In genomic region chr1:117673405-117673804, GRCh38 we compare ENCODE assay signal across 15 cellular contexts.
DNase-seq lines count a peak whose midpoint lies in the region; ATAC-seq and TF ChIP-seq lines count a peak whose summit lies in the region.
"Had no signal": no experiment of that assay in that cellular context is flagged by ENCODE, and none has a peak within 500 bp of the region (broad histone marks: within the 10 kb centered on the region; RNA-seq: fewer than 3 reads in every experiment).

No MANE protein-coding gene starts in this region.

- peaks cover 13% of the 10 kb centered on the region for H3K4me1 Mint-ChIP-seq in activated T-helper 17 cell treated with anti-CD3 and anti-CD28 coated beads, Interleukin-2, amount 50 U/mL, for 72 hours

- peak; percentile 95 for ATAC-seq in activated T-helper 17 cell treated with anti-CD3 and anti-CD28 coated beads, Interleukin-2, amount 50 U/mL, for 72 hours (replicated peaks)
- ATAC-seq in GM19463 (IDR thresholded peaks at IDR 0.05; ENCODE audit: unreplicated experiment) (no peak), GM19452 (IDR thresholded peaks at IDR 0.05; ENCODE audit: unreplicated experiment) (no peak)

- H3K4me3 ChIP-seq in GM23248 = no peak overlapping the region
- H3K4me3 ChIP-seq in hepatocyte = no peak overlapping the region
- H3K4me3 ChIP-seq: cardiac muscle cell had no signal

- peak; percentile 43 for DNase-seq in AG08396 (ENCODE audit: low spot score)
- DNase-seq in GM23248 = peak; percentile 86
- peak; percentile 30 for DNase-seq in hepatocyte (ENCODE audit: low spot score)
- DNase-seq in NCI-H1436 (lab: John Stamatoyannopoulos, UW) = no peak
- DNase-seq in iPS-NIHi7 (ENCODE audit: extremely low spot score) = no peak
- DNase-seq: activated T-cell treated with anti-CD3 and anti-CD28 coated beads, Interleukin-2, amount 50 U/mL, for 1 hour; COR-L47; Kasumi-1; left cardiac atrium; stimulated activated naive CD4-positive, alpha-beta T cell treated with Interleukin-2 at 50 U/mL for 16 hours had no signal

- in situ Hi-C loops in GM23248 (cut with MboI) = no loop called here

- H3K27me3 ChIP-seq in GM23248 (replicated peaks; ENCODE audit: insufficient read depth) = no peaks in the 10 kb centered on the region
- H3K27me3 ChIP-seq in hepatocyte = no peaks in the 10 kb centered on the region
- H3K27me3 ChIP-seq: cardiac muscle cell, neutrophil had no signal

- H2AFZ ChIP-seq in GM23248 = no peak overlapping the region
- H2AFZ ChIP-seq in hepatocyte = no peak overlapping the region

- H3K27ac ChIP-seq in GM23248 (no peak overlapping the region), hepatocyte (no peak overlapping the region)
- H3K27ac ChIP-seq: cardiac muscle cell, neutrophil had no signal

- H3K9me2 ChIP-seq in GM23248 (ENCODE audit: insufficient read depth) = no peaks in the 10 kb centered on the region
- no peaks in the 10 kb centered on the region for H3K9me2 ChIP-seq in hepatocyte (replicated peaks; ENCODE audit: insufficient read depth)

- H3K36me3 ChIP-seq in GM23248 (ENCODE audit: low read depth) (no peaks in the 10 kb centered on the region), hepatocyte (replicated peaks; ENCODE audit: insufficient read depth, low read depth) (no peaks in the 10 kb centered on the region)
- H3K36me3 ChIP-seq: cardiac muscle cell, neutrophil had no signal

- H3K4me2 ChIP-seq in GM23248 (ENCODE audit: unreplicated experiment) (peak overlapping the region; percentile 55), hepatocyte (no peak overlapping the region)

- H3K27me3 Mint-ChIP-seq in activated T-helper 17 cell treated with anti-CD3 and anti-CD28 coated beads, Interleukin-2, amount 50 U/mL, for 72 hours = no peaks in the 10 kb centered on the region

- H3K27ac Mint-ChIP-seq in activated T-helper 17 cell treated with anti-CD3 and anti-CD28 coated beads, Interleukin-2, amount 50 U/mL, for 72 hours = no peak overlapping the region

- H3K9me3 ChIP-seq in GM23248 (ENCODE audit: low read depth) = no peaks in the 10 kb centered on the region
- H3K9me3 ChIP-seq in hepatocyte (ENCODE audit: low read depth) = no peaks in the 10 kb centered on the region
- H3K9me3 ChIP-seq: neutrophil had no signal

- peaks cover 22% of the 10 kb centered on the region for H3K4me1 ChIP-seq in GM23248 (ENCODE audit: insufficient read depth)
- H3K4me1 ChIP-seq in hepatocyte (ENCODE audit: insufficient read depth) = no peaks in the 10 kb centered on the region

- H3F3A ChIP-seq in GM23248 (ENCODE audit: insufficient read depth) = peaks cover 20% of the 10 kb centered on the region

- no peak overlapping the region for H3K4me3 Mint-ChIP-seq in activated T-helper 17 cell treated with anti-CD3 and anti-CD28 coated beads, Interleukin-2, amount 50 U/mL, for 72 hours

- TF ChIP-seq CTCF in hepatocyte (IDR thresholded peaks at IDR 0.05; ENCODE audit: poor library complexity) = no peak

- H3K9ac ChIP-seq in GM23248 = no peak overlapping the region

- no peaks in the 10 kb centered on the region for H3K36me3 Mint-ChIP-seq in activated T-helper 17 cell treated with anti-CD3 and anti-CD28 coated beads, Interleukin-2, amount 50 U/mL, for 72 hours (ENCODE audit: low read depth)

- H3K9me3 Mint-ChIP-seq in activated T-helper 17 cell treated with anti-CD3 and anti-CD28 coated beads, Interleukin-2, amount 50 U/mL, for 72 hours = no peaks in the 10 kb centered on the region

- H4K20me1 ChIP-seq in GM23248 (ENCODE audit: insufficient read depth) = no peaks in the 10 kb centered on the region
- H4K20me1 ChIP-seq in hepatocyte (ENCODE audit: insufficient read depth, poor library complexity, severe bottlenecking) = no peaks in the 10 kb centered on the region

- 4 to 7% methylated on average over 2 of the region's 2 CpGs for WGBS in GM23248 (ENCODE audit: low coverage in 1 of 2, low lambda C conversion rate in 2 of 2, missing lambda C conversion rate in 2 of 2), 2 experiments
- WGBS in hepatocyte (ENCODE audit: low lambda C conversion rate, missing lambda C conversion rate) = 54% methylated on average over 2 of the region's 2 CpGs

- H3K79me2 ChIP-seq in GM23248 (ENCODE audit: insufficient read depth) (no peaks in the 10 kb centered on the region), hepatocyte (no peaks in the 10 kb centered on the region)

Comparison
In these comparisons a context has a peak if more than half of its experiments do, and no peak if none do; other contexts are left out.
1. DNase-seq: peak in AG08396 (single experiment), GM23248 (single experiment) and hepatocyte (single experiment); none in NCI-H1436 (single experiment) and iPS-NIHi7 (single experiment).